9 cellular contexts compared by ENCODE assay signal in genomic region chr3:50515565-50516047, GRCh38. TPM values are rescaled to one million over a fixed set of nuclear protein-coding genes. Genes with fewer than 3 reads are reported as not detected.
DNase-seq lines count a peak whose midpoint lies in the region; ATAC-seq and TF ChIP-seq lines count a peak whose summit lies in the region.
"Had no signal": no experiment of that assay in that cellular context is flagged by ENCODE, and none has a peak within 500 bp of the region (broad histone marks: within the 10 kb centered on the region; RNA-seq: fewer than 3 reads in every experiment).

No MANE protein-coding gene starts in this region.

- H3K9ac ChIP-seq in mesendoderm (ENCODE audit: low read length): peak overlapping the region; percentile 43

- no peak overlapping the region for H3K4me3 Mint-ChIP-seq in activated naive CD4-positive, alpha-beta T cell treated with anti-CD3 and anti-CD28 coated beads, Interleukin-2, amount 10 ng/mL, durations not matched to agents 7 days and 5 days
- H3K4me3 Mint-ChIP-seq in MCF 10A (ENCODE audit: unreplicated experiment): no peak overlapping the region

- no peak overlapping the region for H3K4me2 ChIP-seq in mesendoderm (ENCODE audit: low read length)

- H3K56ac ChIP-seq in mesendoderm (ENCODE audit: low read length): peak overlapping the region; percentile 77

- H3K27ac Mint-ChIP-seq in activated naive CD4-positive, alpha-beta T cell treated with anti-CD3 and anti-CD28 coated beads, Interleukin-2, amount 50 U/mL, for 72 hours: no peak overlapping the region
- no peak overlapping the region for H3K27ac Mint-ChIP-seq in activated naive CD4-positive, alpha-beta T cell treated with anti-CD3 and anti-CD28 coated beads, Interleukin-2, amount 10 ng/mL, durations not matched to agents 7 days and 5 days
- no peak overlapping the region for H3K27ac Mint-ChIP-seq in MCF 10A (ENCODE audit: low read depth, unreplicated experiment)

- H3K23ac ChIP-seq in mesendoderm (ENCODE audit: low read length): no peak overlapping the region

- no peaks in the 10 kb centered on the region for H3K79me2 ChIP-seq in mesendoderm (ENCODE audit: control insufficient read depth, insufficient read depth, low read length)

- H3K36me3 ChIP-seq in mesendoderm (ENCODE audit: control insufficient read depth, insufficient read depth, low read length): no peaks in the 10 kb centered on the region

- H3K79me1 ChIP-seq in mesendoderm (ENCODE audit: low read length): no peaks in the 10 kb centered on the region

- H3K9me3 Mint-ChIP-seq in activated naive CD4-positive, alpha-beta T cell treated with anti-CD3 and anti-CD28 coated beads, Interleukin-2, amount 50 U/mL, for 72 hours: no peaks in the 10 kb centered on the region
- H3K9me3 Mint-ChIP-seq in activated naive CD4-positive, alpha-beta T cell treated with anti-CD3 and anti-CD28 coated beads, Interleukin-2, amount 10 ng/mL, durations not matched to agents 7 days and 5 days: no peaks in the 10 kb centered on the region
- no peaks in the 10 kb centered on the region for H3K9me3 Mint-ChIP-seq in MCF 10A (ENCODE audit: unreplicated experiment)

- H3K36me3 Mint-ChIP-seq in activated naive CD4-positive, alpha-beta T cell treated with anti-CD3 and anti-CD28 coated beads, Interleukin-2, amount 50 U/mL, for 72 hours: no peaks in the 10 kb centered on the region
- no peaks in the 10 kb centered on the region for H3K36me3 Mint-ChIP-seq in activated naive CD4-positive, alpha-beta T cell treated with anti-CD3 and anti-CD28 coated beads, Interleukin-2, amount 10 ng/mL, durations not matched to agents 7 days and 5 days
- no peaks in the 10 kb centered on the region for H3K36me3 Mint-ChIP-seq in MCF 10A (ENCODE audit: insufficient read depth, unreplicated experiment)

- no peak overlapping the region for H4K5ac ChIP-seq in mesendoderm (ENCODE audit: low read length)

- H3K27me3 ChIP-seq in mesendoderm (ENCODE audit: insufficient read depth, low read length, poor library complexity): no peaks in the 10 kb centered on the region

- H3K18ac ChIP-seq in mesendoderm (ENCODE audit: low read length): peak overlapping the region; percentile 71

- H2BK120ac ChIP-seq in mesendoderm (ENCODE audit: low read depth, low read length): no peak overlapping the region

- CTCF ChIA-PET in activated naive CD4-positive, alpha-beta T cell treated with anti-CD3 and anti-CD28 coated beads, Interleukin-2, amount 10 ng/mL, durations not matched to agents 7 days and 5 days (lab: Charles Lee): interaction anchor here (1.4 to 1.9 kb wide), 2 partner anchors 27 to 28 kb away, joined by 4 to 9 read pairs; no protein-coding TSS in a partner anchor
- CTCF ChIA-PET in MCF 10A (lab: Yijun Ruan, JAX): interaction anchor here (1.8 kb wide), 1 partner anchor 100 kb away, joined by 6 read pairs; no protein-coding TSS in a partner anchor

- DNase-seq in activated naive CD4-positive, alpha-beta T cell treated with anti-CD3 and anti-CD28 coated beads, Interleukin-2, amount 50 U/mL, for 72 hours (ENCODE audit: low spot score in 2 of 2): no peak
- DNase-seq in activated naive CD4-positive, alpha-beta T cell treated with anti-CD3 and anti-CD28 coated beads, Interleukin-2, amount 10 ng/mL, durations not matched to agents 7 days and 5 days: no peak
- peak; percentile 32 for DNase-seq in choroid plexus epithelial cell (ENCODE audit: low read depth)
- DNase-seq in mesendoderm: peak; percentile 82
- DNase-seq in substantia nigra (lab: John Stamatoyannopoulos, UW): no peak
- DNase-seq in NCI-H2081 treated with DMSO at 0.1 percent for 48 hours (lab: John Stamatoyannopoulos, UW): no peak
- no peak for DNase-seq in midbrain (lab: John Stamatoyannopoulos, UW)
- DNase-seq in MCF 10A (ENCODE audit: unreplicated experiment): no peak
- DNase-seq: AML-193 had no signal

- TF ChIP-seq CTCF in choroid plexus epithelial cell (conservative IDR thresholded peaks at IDR 0.05; ENCODE audit: low read depth, low read length) (no peak), MCF 10A (IDR thresholded peaks at IDR 0.05; ENCODE audit: unreplicated experiment) (no peak)

- no peak overlapping the region for H2BK15ac ChIP-seq in mesendoderm (replicated peaks; ENCODE audit: low read depth)

- H3K27ac ChIP-seq in mesendoderm (ENCODE audit: low read depth, low read length): peak overlapping the region; percentile 94
- no peak overlapping the region for H3K27ac ChIP-seq in substantia nigra (ENCODE audit: low read depth, low read length, poor library complexity, severe bottlenecking)

- no peak overlapping the region for H2AK5ac ChIP-seq in mesendoderm (ENCODE audit: low read length)

- WGBS in mesendoderm (ENCODE audit: extremely low coverage, insufficient coverage, low lambda C conversion rate): no CpG with 5 or more reads among the region's 13 CpGs

- H3K4ac ChIP-seq in mesendoderm (ENCODE audit: low read depth, low read length): no peak overlapping the region

- H3K27me3 Mint-ChIP-seq in activated naive CD4-positive, alpha-beta T cell treated with anti-CD3 and anti-CD28 coated beads, Interleukin-2, amount 10 ng/mL, durations not matched to agents 7 days and 5 days: peaks cover 68% of the 10 kb centered on the region
- peaks cover 38% of the 10 kb centered on the region for H3K27me3 Mint-ChIP-seq in MCF 10A (ENCODE audit: insufficient read depth, unreplicated experiment)

- H3K4me3 ChIP-seq in choroid plexus epithelial cell (ENCODE audit: low read depth, low read length): no peak overlapping the region
- no peak overlapping the region for H3K4me3 ChIP-seq in mesendoderm (ENCODE audit: low read length)

- H4K8ac ChIP-seq in mesendoderm (ENCODE audit: low read depth, low read length): no peak overlapping the region

- peak overlapping the region; percentile 41 for H2BK5ac ChIP-seq in mesendoderm (ENCODE audit: low read length)

- peak; percentile 27 to 44 for ATAC-seq in activated naive CD4-positive, alpha-beta T cell treated with anti-CD3 and anti-CD28 coated beads, Interleukin-2, amount 50 U/mL, for 72 hours

- POLR2A ChIA-PET in MCF 10A (lab: Yijun Ruan, JAX): no interaction called here

- H3K4me1 Mint-ChIP-seq in activated naive CD4-positive, alpha-beta T cell treated with anti-CD3 and anti-CD28 coated beads, Interleukin-2, amount 10 ng/mL, durations not matched to agents 7 days and 5 days: peaks cover 6% of the 10 kb centered on the region
- no peaks in the 10 kb centered on the region for H3K4me1 Mint-ChIP-seq in MCF 10A (ENCODE audit: insufficient read depth, unreplicated experiment)

- intact Hi-C loops in MCF 10A (cut with micrococcal nuclease): no loop called here

- H3K4me1 ChIP-seq in mesendoderm (ENCODE audit: control insufficient read depth, low read depth, low read length): peaks cover 17% of the 10 kb centered on the region

- no TSS peak for BruUV-seq in MCF 10A (replicated peaks; lab: Mats Ljungman, UMichigan)

RNA-seq across cellular contexts. Expression of gene CACNA2D2, which starts 12.2 kb away (rescaled TPM):
- total RNA-seq in activated naive CD4-positive, alpha-beta T cell treated with anti-CD3 and anti-CD28 coated beads, Interleukin-2, amount 50 U/mL, for 72 hours: 1 to 10 TPM; 2.4 to 3.0 TPM
- 4.1 TPM for polyA plus RNA-seq in mesendoderm (2013, experiment 1 of 2)
- 3.7 TPM for polyA plus RNA-seq in mesendoderm (2013, experiment 2 of 2)
- total RNA-seq in MCF 10A (2022): not detected in 2 replicates

RNA-seq across cellular contexts. Expression of gene C3orf18, which starts 51.9 kb away (rescaled TPM):
- 10 to 100 TPM; 21.4 to 42.4 TPM for total RNA-seq in activated naive CD4-positive, alpha-beta T cell treated with anti-CD3 and anti-CD28 coated beads, Interleukin-2, amount 50 U/mL, for 72 hours
- polyA plus RNA-seq in mesendoderm (2013, experiment 1 of 2): 1.9 TPM
- 1.9 TPM for polyA plus RNA-seq in mesendoderm (2013, experiment 2 of 2)
- total RNA-seq in MCF 10A (2022): 1.3 and 1.9 TPM in 2 replicates

RNA-seq across cellular contexts. Expression of gene HEMK1, which starts 53.7 kb away (rescaled TPM):
- 10 to 100 TPM; 69.7 to 74.6 TPM for total RNA-seq in activated naive CD4-positive, alpha-beta T cell treated with anti-CD3 and anti-CD28 coated beads, Interleukin-2, amount 50 U/mL, for 72 hours
- 5.3 TPM for polyA plus RNA-seq in mesendoderm (2013, experiment 1 of 2)
- 5.4 TPM for polyA plus RNA-seq in mesendoderm (2013, experiment 2 of 2)
- 19.9 and 23.8 TPM in 2 replicates for total RNA-seq in MCF 10A (2022)

Comparison
In these comparisons a context has a peak if more than half of its experiments do, and no peak if none do; other contexts are left out.
1. DNase-seq: peak in choroid plexus epithelial cell (single experiment) and mesendoderm (single experiment); none in activated naive CD4-positive, alpha-beta T cell treated with anti-CD3 and anti-CD28 coated beads, Interleukin-2, amount 50 U/mL, for 72 hours (0 of 2), activated naive CD4-positive, alpha-beta T cell treated with anti-CD3 and anti-CD28 coated beads, Interleukin-2, amount 10 ng/mL, durations not matched to agents 7 days and 5 days (single experiment), substantia nigra (0 of 49), NCI-H2081 treated with DMSO at 0.1 percent for 48 hours (single experiment), midbrain (single experiment) and MCF 10A (single experiment).